ENCODE assay signal across 8 cellular contexts in genomic region chr6:106325336-106326178, GRCh38. TPM values are rescaled to one million over a fixed set of nuclear protein-coding genes. Genes with fewer than 3 reads are reported as not detected.
DNase-seq lines count a peak whose midpoint lies in the region; ATAC-seq and TF ChIP-seq lines count a peak whose summit lies in the region.

TSS of gene ATG5 (minus strand) at chr6:106325760. CDS start at chr6:106316208, 9,552 bp downstream.

- no peaks in the 10 kb centered on the region for H3K9me2 ChIP-seq in GM23248 (ENCODE audit: insufficient read depth)

- ATAC-seq in DND-41 (ENCODE audit: insufficient read depth, low read depth): peak; percentile 93

- H3K4me2 ChIP-seq in DND-41 (ENCODE audit: insufficient read depth, low read length): peak within 1 kb of the TSS; percentile 67
- H3K4me2 ChIP-seq in GM23248 (ENCODE audit: unreplicated experiment): peak within 1 kb of the TSS; percentile 88

- H3K27me3 Mint-ChIP-seq in activated T-helper 1 cell treated with anti-CD3 and anti-CD28 coated beads, Interleukin-12 subunit alpha, Interleukin-12 subunit beta, Interleukin-2, Interleukin-4 antibody, amounts not matched to agents 30 ng/mL and 10 ng/mL and 1 ng/mL, durations not matched to agents 14 hours and 24 hours and 36 hours (ENCODE audit: insufficient read depth): peaks cover 22% of the 10 kb centered on the region

- DNase-seq in DND-41: peak; percentile 100
- DNase-seq in GM23248: peak; percentile 99
- DNase-seq in Kasumi-1 (lab: John Stamatoyannopoulos, UW): peak; percentile 97
- peak; percentile 98 for DNase-seq in RPMI7951 (ENCODE audit: low read depth)
- peak; percentile 100 for DNase-seq in activated T-helper 1 cell treated with anti-CD3 and anti-CD28 coated beads, Interleukin-12 subunit alpha, Interleukin-12 subunit beta, Interleukin-2, Interleukin-4 antibody, amounts not matched to agents 30 ng/mL and 10 ng/mL and 1 ng/mL, durations not matched to agents 14 hours and 24 hours and 36 hours (ENCODE audit: low spot score)
- DNase-seq in esophagus squamous epithelium (lab: John Stamatoyannopoulos, UW): peak; percentile 96
- peak; percentile 99 for DNase-seq in myocyte (ENCODE audit: low read depth)
- DNase-seq in stimulated activated CD8-positive, alpha-beta memory T cell treated with anti-CD3 and anti-CD28 coated beads, Interleukin-7, amount 100 ng/mL, for 48 hours (ENCODE audit: extremely low read depth in 1 of 2, low read depth in 1 of 2): peak; percentile 99 to 100

- H3K79me2 ChIP-seq in DND-41 (ENCODE audit: insufficient read depth, low read length): peaks cover 49% of the 10 kb centered on the region
- peaks cover 49% of the 10 kb centered on the region for H3K79me2 ChIP-seq in GM23248 (ENCODE audit: insufficient read depth)

- H3K4me3 Mint-ChIP-seq in activated T-helper 1 cell treated with anti-CD3 and anti-CD28 coated beads, Interleukin-12 subunit alpha, Interleukin-12 subunit beta, Interleukin-2, Interleukin-4 antibody, amounts not matched to agents 30 ng/mL and 10 ng/mL and 1 ng/mL, durations not matched to agents 14 hours and 24 hours and 36 hours: peak within 1 kb of the TSS; percentile 100

- H3K27ac ChIP-seq in DND-41 (ENCODE audit: low read length) (peak within 1 kb of the TSS; percentile 83), GM23248 (peak within 1 kb of the TSS; percentile 85), esophagus squamous epithelium (peak within 1 kb of the TSS; percentile 96 to 98 (median 96))

- H3F3A ChIP-seq in GM23248 (ENCODE audit: insufficient read depth): peaks cover 4% of the 10 kb centered on the region; the same call in 1 of the 2 replicates

- H3K36me3 ChIP-seq in DND-41 (ENCODE audit: insufficient read depth, low read length) (no peaks in the 10 kb centered on the region; the same call in 1 of the 2 replicates), GM23248 (ENCODE audit: low read depth) (no peaks in the 10 kb centered on the region), esophagus squamous epithelium (no peaks in the 10 kb centered on the region)

- peak; percentile 7 for TF ChIP-seq CTCF in DND-41 (IDR thresholded peaks at IDR 0.05; ENCODE audit: borderline replicate concordance, extremely low read depth, low read length, poor library complexity, severe bottlenecking)
- peak in 3 of 6 experiments; percentile 2 to 43 (median 10) for TF ChIP-seq CTCF in esophagus squamous epithelium (IDR thresholded peaks at IDR 0.05)

- intact Hi-C loops in activated T-helper 1 cell treated with anti-CD3 and anti-CD28 coated beads, Interleukin-12 subunit alpha, Interleukin-12 subunit beta, Interleukin-2, Interleukin-4 antibody, amounts not matched to agents 30 ng/mL and 10 ng/mL and 1 ng/mL, durations not matched to agents 14 hours and 24 hours and 36 hours (cut with micrococcal nuclease): loop anchor here (1.0 to 5.0 kb wide), 10 partner anchors 161 to 1631 kb away; partner anchors contain the start of genes MTRES1, PDSS2, PREP and QRSL1
- intact Hi-C loops in esophagus squamous epithelium (cut with DNase I): no loop called here

- TF ChIP-seq POLR2A in esophagus squamous epithelium (IDR thresholded peaks at IDR 0.05): peak in 3 of 4 donors; percentile 72 to 82 (median 73)

- peaks cover 35% of the 10 kb centered on the region for H3K4me1 Mint-ChIP-seq in activated T-helper 1 cell treated with anti-CD3 and anti-CD28 coated beads, Interleukin-12 subunit alpha, Interleukin-12 subunit beta, Interleukin-2, Interleukin-4 antibody, amounts not matched to agents 30 ng/mL and 10 ng/mL and 1 ng/mL, durations not matched to agents 14 hours and 24 hours and 36 hours (ENCODE audit: low read depth)

- 1% methylated on average over 50 of the region's 56 CpGs for WGBS in GM23248 (ENCODE audit: low coverage in 1 of 2, low lambda C conversion rate in 2 of 2, missing lambda C conversion rate in 2 of 2), 2 experiments
- 3 to 4% methylated on average over 17 to 21 of the region's 56 CpGs for WGBS in esophagus squamous epithelium, 2 donors

- peak within 1 kb of the TSS; percentile 98 for H3K27ac Mint-ChIP-seq in activated T-helper 1 cell treated with anti-CD3 and anti-CD28 coated beads, Interleukin-12 subunit alpha, Interleukin-12 subunit beta, Interleukin-2, Interleukin-4 antibody, amounts not matched to agents 30 ng/mL and 10 ng/mL and 1 ng/mL, durations not matched to agents 14 hours and 24 hours and 36 hours

- H3K9ac ChIP-seq in DND-41 (ENCODE audit: low read depth, low read length) (peak within 1 kb of the TSS; percentile 78), GM23248 (peak within 1 kb of the TSS; percentile 92)

- peaks cover 39% of the 10 kb centered on the region for H3K4me1 ChIP-seq in DND-41 (ENCODE audit: insufficient read depth, low read length)
- peaks cover 9% of the 10 kb centered on the region for H3K4me1 ChIP-seq in GM23248 (ENCODE audit: insufficient read depth)
- H3K4me1 ChIP-seq in esophagus squamous epithelium: peaks cover 0 to 49% (median 12%) of the 10 kb centered on the region in 3 donors

- H3K4me3 ChIP-seq in DND-41 (ENCODE audit: low read depth in 1 of 2, low read length in 2 of 2) (peak within 1 kb of the TSS; percentile 70 to 82), GM23248 (peak within 1 kb of the TSS; percentile 99), esophagus squamous epithelium (peak within 1 kb of the TSS; percentile 78 to 97 (median 90))

- H2AFZ ChIP-seq in DND-41 (ENCODE audit: low read depth, low read length) (peak within 1 kb of the TSS; percentile 97), GM23248 (peak within 1 kb of the TSS; percentile 96)

- H3K9me3 ChIP-seq in DND-41 (ENCODE audit: insufficient read depth, low read length, severe bottlenecking) (no peaks in the 10 kb centered on the region), GM23248 (ENCODE audit: low read depth) (no peaks in the 10 kb centered on the region), esophagus squamous epithelium (no peaks in the 10 kb centered on the region)

- no peaks in the 10 kb centered on the region for H3K27me3 ChIP-seq in DND-41 (ENCODE audit: insufficient read depth, low read length, poor library complexity)
- no peaks in the 10 kb centered on the region for H3K27me3 ChIP-seq in GM23248 (replicated peaks; ENCODE audit: insufficient read depth)
- H3K27me3 ChIP-seq in esophagus squamous epithelium: peaks cover 0 to 16% (median 0%) of the 10 kb centered on the region in 4 donors

- in situ Hi-C loops in GM23248 (cut with MboI): no loop called here

- H3K9me3 Mint-ChIP-seq in activated T-helper 1 cell treated with anti-CD3 and anti-CD28 coated beads, Interleukin-12 subunit alpha, Interleukin-12 subunit beta, Interleukin-2, Interleukin-4 antibody, amounts not matched to agents 30 ng/mL and 10 ng/mL and 1 ng/mL, durations not matched to agents 14 hours and 24 hours and 36 hours: no peaks in the 10 kb centered on the region

- H4K20me1 ChIP-seq in DND-41 (ENCODE audit: insufficient read depth, low read length) (peaks cover 5% of the 10 kb centered on the region; the same call in 1 of the 2 replicates), GM23248 (ENCODE audit: insufficient read depth) (no peaks in the 10 kb centered on the region)

- H3K36me3 Mint-ChIP-seq in activated T-helper 1 cell treated with anti-CD3 and anti-CD28 coated beads, Interleukin-12 subunit alpha, Interleukin-12 subunit beta, Interleukin-2, Interleukin-4 antibody, amounts not matched to agents 30 ng/mL and 10 ng/mL and 1 ng/mL, durations not matched to agents 14 hours and 24 hours and 36 hours (ENCODE audit: low read depth): peaks cover 19% of the 10 kb centered on the region

RNA-seq across cellular contexts. Expression of gene ATG5, which starts in this region (rescaled TPM):
- 39.4 and 46.2 TPM in 2 replicates for total RNA-seq in GM23248 (2014; rRNA removed; shearing (Covaris generic))
- 44.2 and 45.2 TPM in 2 replicates for polyA plus RNA-seq in GM23248 (2016; fragmentation: Nextera tagmentation; extraction: Ambion mirVana)
- 66.0 and 88.3 TPM in 2 replicates for total RNA-seq in RPMI7951 (2014; rRNA removed; shearing (Covaris generic))
- total RNA-seq in activated T-helper 1 cell treated with anti-CD3 and anti-CD28 coated beads, Interleukin-12 subunit alpha, Interleukin-12 subunit beta, Interleukin-2, Interleukin-4 antibody, amounts not matched to agents 30 ng/mL and 10 ng/mL and 1 ng/mL, durations not matched to agents 14 hours and 24 hours and 36 hours: 36.0 and 36.7 TPM in 2 replicates
- total RNA-seq in esophagus squamous epithelium: 10 to 100 TPM; 14.6 to 34.9 (median 25.3) TPM
- total RNA-seq in myocyte: 34.4 and 38.5 TPM in 2 replicates
- 16.9 TPM for polyA plus RNA-seq in myocyte (2012)

Comparison
In these comparisons a context has a peak if more than half of its experiments do, and no peak if none do; other contexts are left out.
1. Peak in every context shown above with its lines: DNase-seq, ATAC-seq, H3K4me3 ChIP-seq and H3K27ac ChIP-seq.